6 cellular contexts compared by ENCODE assay signal in genomic region chr1:149887196-149887455, GRCh38. TPM values are rescaled to one million over a fixed set of nuclear protein-coding genes. Genes with fewer than 3 reads are reported as not detected.
DNase-seq lines count a peak whose midpoint lies in the region; ATAC-seq and TF ChIP-seq lines count a peak whose summit lies in the region.
"Not testable (repeated sequence)": the region's sequence is repeated elsewhere in the genome, so short reads cannot be mapped to it uniquely, and the experiment has no call there.

No MANE protein-coding gene starts in this region.

- ATAC-seq in HG03354 (IDR thresholded peaks at IDR 0.05; ENCODE audit: poor library complexity, severe bottlenecking, unreplicated experiment): peak; percentile 0
- not testable (repeated sequence) for ATAC-seq in lung (ENCODE audit: insufficient read depth, low FRiP score)

- H3K27me3 ChIP-seq in esophagus (ENCODE audit: control insufficient read depth in 1 of 2, insufficient read depth in 2 of 2, low read length in 2 of 2); lung (ENCODE audit: control insufficient read depth, insufficient read depth); spleen (replicated peaks in 1 of 7): not testable (repeated sequence)

- H3K4me3 ChIP-seq in esophagus (ENCODE audit: low read depth in 1 of 2, low read length in 2 of 2): peak overlapping the region; percentile 58 to 71
- peak overlapping the region; percentile 55 for H3K4me3 ChIP-seq in lung
- peak overlapping the region; percentile 23 to 71 (median 44) for H3K4me3 ChIP-seq in spleen

- intact Hi-C loops in spleen (cut with DNase I; ENCODE audit: low total_unique reads): not testable (repeated sequence)

- H3K27ac ChIP-seq in C4-2B (peak overlapping the region; percentile 99), VCaP (peak overlapping the region; percentile 90), esophagus (ENCODE audit: low read depth in 2 of 2, low read length in 1 of 2) (peak overlapping the region; percentile 99 to 100), lung (ENCODE audit: low read depth in 1 of 2, low read length in 1 of 2) (peak overlapping the region; percentile 94 to 98), spleen (peak overlapping the region; percentile 98 to 100 (median 100))

- peak in 1 of 3 donors; percentile 27 for TF ChIP-seq POLR2A in spleen (IDR thresholded peaks at IDR 0.05)

- WGBS in esophagus, 2 donors: 0 to 1% methylated on average over 9 to 13 of the region's 13 CpGs
- 0% methylated on average over 8 to 13 of the region's 13 CpGs for WGBS in lung, 2 donors
- 0 to 1% (median 1%) methylated on average over 12 to 13 of the region's 13 CpGs for WGBS in spleen, 5 donors

- DNase-seq in lung (ENCODE audit: low spot score); spleen: not testable (repeated sequence)

- H3K4me1 ChIP-seq in esophagus (ENCODE audit: control insufficient read depth in 2 of 2, insufficient read depth in 2 of 2, low read length in 1 of 2): not testable (repeated sequence)
- H3K4me1 ChIP-seq in lung (ENCODE audit: control insufficient read depth in 2 of 2, insufficient read depth in 2 of 2, low read length in 2 of 2): peaks cover 0 to 13% of the 10 kb centered on the region in 2 donors
- peaks cover 12 to 35% (median 25%) of the 10 kb centered on the region in 6 donors for H3K4me1 ChIP-seq in spleen

- not testable (repeated sequence) for H3K9me3 ChIP-seq in esophagus (ENCODE audit: control insufficient read depth in 2 of 2, insufficient read depth in 1 of 2, low read depth in 1 of 2, low read length in 1 of 2); lung (ENCODE audit: control insufficient read depth in 2 of 2, insufficient read depth in 1 of 2, low read length in 1 of 2); spleen

- TF ChIP-seq CTCF in C4-2B (conservative IDR thresholded peaks at IDR 0.05); VCaP (conservative IDR thresholded peaks at IDR 0.05); lung (IDR thresholded peaks at IDR 0.05; ENCODE audit: control extremely low read depth, extremely low read depth); spleen (IDR thresholded peaks at IDR 0.05 in 8 of 11, conservative IDR thresholded peaks at IDR 0.05 in 3 of 11): not testable (repeated sequence)

- not testable (repeated sequence) for H3K36me3 ChIP-seq in esophagus (ENCODE audit: control insufficient read depth in 2 of 2, insufficient read depth in 2 of 2, low read length in 1 of 2); lung (ENCODE audit: control insufficient read depth in 2 of 2, insufficient read depth in 2 of 2, low read length in 2 of 2); spleen

RNA-seq across cellular contexts. Expression of gene BOLA1, which starts 12.2 kb away (rescaled TPM):
- polyA plus RNA-seq in esophagus (10 to 100 TPM; 20.6 to 31.0 TPM), lung (10 to 100 TPM; 16.8 to 28.5 TPM), spleen (10 to 100 TPM; 27.1 to 34.6 (median 33.9) TPM)
- total RNA-seq in lung (10 to 100 TPM; 12.5 to 14.2 TPM), spleen (10 to 100 TPM in 6 of 7 donors, 1 to 10 TPM in 1; 8.3 to 22.6 (median 14.7) TPM)

RNA-seq across cellular contexts. Expression of gene SV2A, which starts 30.5 kb away (rescaled TPM):
- polyA plus RNA-seq in esophagus (under 1 TPM; 0.49 to 0.67 TPM), lung (under 1 TPM; 0.94 to 0.98 TPM), spleen (under 1 TPM; 0.43 to 0.90 (median 0.64) TPM)
- total RNA-seq in lung (1 to 10 TPM; 2.3 to 2.4 TPM), spleen (1 to 10 TPM; 1.1 to 3.7 (median 2.5) TPM)

RNA-seq across cellular contexts. Expression of gene SF3B4, which starts 40.5 kb away (rescaled TPM):
- polyA plus RNA-seq in esophagus (10 to 100 TPM; 30.2 to 40.1 TPM), lung (10 to 100 TPM; 37.2 to 38.3 TPM), spleen (10 to 100 TPM; 19.7 to 27.8 (median 24.6) TPM)
- total RNA-seq in lung (10 to 100 TPM; 19.6 to 48.1 TPM), spleen (10 to 100 TPM; 17.6 to 43.8 (median 40.5) TPM)

RNA-seq across cellular contexts. Expression of gene MTMR11, which starts 49.6 kb away (rescaled TPM):
- 1 to 10 TPM; 5.0 to 7.4 TPM for polyA plus RNA-seq in esophagus
- total RNA-seq in lung: 10 to 100 TPM; 10.1 to 11.2 TPM
- 1 to 10 TPM; 6.9 to 7.7 TPM for polyA plus RNA-seq in lung
- total RNA-seq in spleen: 10 to 100 TPM in 2 of 7 donors, 1 to 10 TPM in 5; 4.4 to 16.2 (median 6.6) TPM
- polyA plus RNA-seq in spleen: 1 to 10 TPM; 1.4 to 3.3 (median 2.1) TPM
